In genomic region chr9:28696960-28697359, GRCh38 we compare ENCODE assay signal across 5 cellular contexts.
"Had no signal": no experiment of that assay in that cellular context is flagged by ENCODE, and none has a peak within 500 bp of the region (broad histone marks: within the 10 kb centered on the region; RNA-seq: fewer than 3 reads in every experiment).

No MANE protein-coding gene starts in this region.

- DNase-seq: H9, HCEC 1CT, IMR-90 had no signal

- H3K4me1 Mint-ChIP-seq: GM23338, H9 had no signal

- H3K4me2 ChIP-seq: GM23338 had no signal

- H2AFZ ChIP-seq: GM23338 had no signal

- H3K27ac Mint-ChIP-seq: GM23338, H9 had no signal

- H3K4me3 Mint-ChIP-seq: GM23338, H9 had no signal

- ATAC-seq: GM23338, K562 had no signal

- H3K4me3 ChIP-seq: GM23338, K562 had no signal
